Comparison of ENCODE assay signal across 15 cellular contexts in the genomic region with DNA sequence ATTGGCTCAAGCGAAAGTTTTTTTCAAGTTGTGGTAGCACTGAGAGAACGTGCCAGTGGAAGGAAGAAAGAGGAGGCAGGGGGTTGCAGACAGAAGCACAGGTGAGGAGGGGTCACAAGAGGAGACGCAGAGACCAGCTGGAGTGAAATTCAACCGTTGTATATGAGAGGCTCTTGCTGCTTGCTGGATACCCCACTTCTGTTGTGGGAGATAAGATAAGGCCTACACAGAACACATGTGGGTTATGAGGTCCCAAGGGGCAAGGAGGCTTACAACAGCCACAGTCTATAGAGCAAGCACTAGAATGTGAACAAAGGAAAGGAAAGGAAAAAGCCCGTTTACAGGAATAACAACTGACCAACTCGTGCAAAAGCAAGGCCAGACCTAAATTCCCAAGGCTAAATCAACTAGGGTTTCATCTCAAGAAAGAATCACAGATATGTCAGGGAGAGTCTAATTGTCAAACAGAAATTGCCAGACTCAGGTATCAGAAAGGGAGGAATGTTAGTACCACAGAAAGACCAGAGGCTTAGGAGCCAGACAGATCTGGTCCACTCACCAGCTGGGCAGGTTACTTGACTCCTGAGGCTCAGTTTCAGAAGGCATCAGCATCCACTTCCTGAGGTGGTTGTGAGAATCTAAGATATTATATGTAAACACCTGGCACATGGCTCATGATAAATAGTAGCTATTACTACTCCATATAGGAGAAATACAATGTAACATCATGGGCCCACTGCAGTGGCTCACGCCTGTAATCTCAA.
DNase-seq lines count a peak whose midpoint lies in the region; ATAC-seq, FAIRE-seq and TF ChIP-seq lines count a peak whose summit lies in the region.
"Had no signal": no experiment of that assay in that cellular context is flagged by ENCODE, and none has a peak within 500 bp of the region (broad histone marks: within the 10 kb centered on the region; RNA-seq: fewer than 3 reads in every experiment).

No MANE protein-coding gene starts in this region.

- TF ChIP-seq RAD21 in GM12878 (IDR thresholded peaks at IDR 0.05; ENCODE audit: insufficient read depth, low read depth, low read length): no peak

- H2BK15ac ChIP-seq in neuronal stem cell (ENCODE audit: low read length): no peak overlapping the region

- POLR2A ChIA-PET in GM12878 (lab: Charles Lee): no interaction called here

- H3K14ac ChIP-seq in neuronal stem cell (ENCODE audit: low read length): no peak overlapping the region

- H3K9ac ChIP-seq in GM12878 (ENCODE audit: control insufficient read depth, insufficient read depth, low read length) (no peak overlapping the region), neuronal stem cell (ENCODE audit: low read depth, low read length, poor library complexity) (no peak overlapping the region)

- H4K20me1 ChIP-seq in GM12878 (ENCODE audit: control insufficient read depth, insufficient read depth): no peaks in the 10 kb centered on the region

- no peak overlapping the region for H2AFZ ChIP-seq in GM12878 (ENCODE audit: control insufficient read depth, low read depth, low read length)
- no peak overlapping the region for H2AFZ ChIP-seq in neuronal stem cell (ENCODE audit: low read length)

- 38% methylated on average over 7 of the region's 7 CpGs for WGBS in right cardiac atrium
- WGBS in GM12878 (ENCODE audit: insufficient coverage, insufficient replicate concordance, low lambda C conversion rate, missing lambda C conversion rate): 61% methylated on average over 7 of the region's 7 CpGs
- WGBS in stomach, 5 donors: 49 to 60% (median 57%) methylated on average over 7 of the region's 7 CpGs
- WGBS in neuronal stem cell (ENCODE audit: extremely low coverage in 2 of 2, insufficient read length in 2 of 2, insufficient replicate concordance in 1 of 2), 2 donors: no CpG with 5 or more reads among the region's 7 CpGs

- H2BK120ac ChIP-seq in neuronal stem cell (ENCODE audit: low read depth, low read length): no peak overlapping the region

- SMC1A ChIA-PET in GM12878 (lab: Charles Lee; ENCODE audit: uncharacterized antibody, unreplicated experiment): no interaction called here

- H3K4me1 ChIP-seq in right cardiac atrium (ENCODE audit: control insufficient read depth, insufficient read depth, low read length) (no peaks in the 10 kb centered on the region), GM12878 (ENCODE audit: control insufficient read depth, insufficient read depth, low read length) (no peaks in the 10 kb centered on the region), stomach (peaks cover 0 to 3% (median 0%) of the 10 kb centered on the region in 4 donors), neuronal stem cell (ENCODE audit: control insufficient read depth in 2 of 2, insufficient read depth in 1 of 2, low read depth in 1 of 2, low read length in 2 of 2) (no peaks in the 10 kb centered on the region)
- no peaks in the 10 kb centered on the region for H3K4me1 ChIP-seq in effector memory CD4-positive, alpha-beta T cell (ENCODE audit: control insufficient read depth, insufficient read depth, low read length, poor library complexity, severe bottlenecking)

- no peak overlapping the region for H2BK12ac ChIP-seq in neuronal stem cell (ENCODE audit: low read length)

- TF ChIP-seq EP300 in GM12878 (IDR thresholded peaks at IDR 0.05; ENCODE audit: borderline replicate concordance in 1 of 2, control insufficient read depth in 1 of 2, low read depth in 2 of 2, low read length in 2 of 2): no peak
- TF ChIP-seq EP300 in stomach (IDR thresholded peaks at IDR 0.05): no peak

- H4K8ac ChIP-seq in neuronal stem cell (ENCODE audit: low read depth, low read length): no peak overlapping the region

- RAD21 ChIA-PET in GM12878 (lab: Charles Lee; ENCODE audit: unreplicated experiment): no interaction called here

- in situ Hi-C loops in GM12878 (cut with MboI): no loop called here

- H2BK5ac ChIP-seq in neuronal stem cell (ENCODE audit: low read length): no peak overlapping the region

- no TSS peak for BruUV-seq in GM12878 (replicated peaks; lab: Mats Ljungman, UMichigan)

- ATAC-seq in right cardiac atrium (peak; percentile 32 to 36), left cardiac atrium (no peak), GM12878 (peak; percentile 34), HG03439 (IDR thresholded peaks at IDR 0.05; ENCODE audit: unreplicated experiment) (no peak)

- H3K4me3 ChIP-seq in right cardiac atrium (ENCODE audit: low read length): no peak overlapping the region
- H3K4me3 ChIP-seq in GM12878: no peak overlapping the region
- no peak overlapping the region for H3K4me3 ChIP-seq in stomach
- no peak overlapping the region for H3K4me3 ChIP-seq in effector memory CD4-positive, alpha-beta T cell (ENCODE audit: insufficient read depth, low read depth, low read length, poor library complexity, severe bottlenecking)
- H3K4me3 ChIP-seq in neuronal stem cell (ENCODE audit: low read length in 2 of 2): no peak overlapping the region

- H4K91ac ChIP-seq in neuronal stem cell (ENCODE audit: low read depth, low read length, poor library complexity): no peak overlapping the region

- H3K27ac ChIP-seq in right cardiac atrium (ENCODE audit: low read length): no peak overlapping the region
- no peak overlapping the region for H3K27ac ChIP-seq in GM12878 (ENCODE audit: control insufficient read depth, insufficient read depth)
- H3K27ac ChIP-seq in stomach: no peak overlapping the region
- H3K27ac ChIP-seq in effector memory CD4-positive, alpha-beta T cell (ENCODE audit: insufficient read depth, low read length, poor library complexity, severe bottlenecking): no peak overlapping the region
- H3K27ac ChIP-seq in neuronal stem cell (replicated peaks; ENCODE audit: low read length): no peak overlapping the region

- no peaks in the 10 kb centered on the region for H3K36me3 ChIP-seq in GM12878 (ENCODE audit: control insufficient read depth in 2 of 2, insufficient read depth in 2 of 2, low read length in 1 of 2)
- H3K36me3 ChIP-seq in stomach: no peaks in the 10 kb centered on the region
- H3K36me3 ChIP-seq in effector memory CD4-positive, alpha-beta T cell (ENCODE audit: control insufficient read depth, insufficient read depth, low read length): no peaks in the 10 kb centered on the region
- H3K36me3 ChIP-seq in neuronal stem cell (replicated peaks in 1 of 2; ENCODE audit: control insufficient read depth in 2 of 2, insufficient read depth in 2 of 2, low read length in 2 of 2): peaks cover 0 to 4% of the 10 kb centered on the region in 2 donors

- H3K18ac ChIP-seq in neuronal stem cell (ENCODE audit: low read length): no peak overlapping the region

- TF ChIP-seq POLR2A in GM12878 (IDR thresholded peaks at IDR 0.05; ENCODE audit: low read depth, low read length): no peak
- TF ChIP-seq POLR2A in stomach (IDR thresholded peaks at IDR 0.05): no peak

- H3K4ac ChIP-seq in neuronal stem cell (ENCODE audit: low read length): no peak overlapping the region

- no peaks in the 10 kb centered on the region for H3K79me2 ChIP-seq in GM12878 (ENCODE audit: control insufficient read depth, insufficient read depth, low read length)

- DNase-seq in right cardiac atrium (no peak), left cardiac atrium (no peak), NCI-H146 (lab: John Stamatoyannopoulos, UW) (peak; percentile 65), GM12878 (ENCODE audit: low read depth, low spot score) (no peak), stomach (no peak), neuronal stem cell (ENCODE audit: low spot score) (no peak)
- DNase-seq in effector memory CD4-positive, alpha-beta T cell: no peak
- DNase-seq: activated CD8-positive, alpha-beta memory T cell treated with anti-CD3 and anti-CD28 coated beads for 24 hours; activated naive CD4-positive, alpha-beta T cell treated with anti-CD3 and anti-CD28 coated beads for 36 hours; NCI-H187 treated with DMSO at 0.1 percent for 48 hours; T1000 had no signal

- no peak overlapping the region for H2AK5ac ChIP-seq in neuronal stem cell (ENCODE audit: low read depth, low read length)

- H3K27me3 ChIP-seq in right cardiac atrium (ENCODE audit: control insufficient read depth, insufficient read depth): no peaks in the 10 kb centered on the region
- H3K27me3 ChIP-seq in GM12878 (replicated peaks in 1 of 2; ENCODE audit: control insufficient read depth in 2 of 2, insufficient read depth in 2 of 2, low read length in 1 of 2): no peaks in the 10 kb centered on the region
- H3K27me3 ChIP-seq in stomach: no peaks in the 10 kb centered on the region
- no peaks in the 10 kb centered on the region for H3K27me3 ChIP-seq in effector memory CD4-positive, alpha-beta T cell (replicated peaks; ENCODE audit: control insufficient read depth, insufficient read depth, low read length, poor library complexity, severe bottlenecking)
- no peaks in the 10 kb centered on the region for H3K27me3 ChIP-seq in neuronal stem cell (ENCODE audit: control insufficient read depth in 3 of 3, insufficient read depth in 3 of 3, low read depth in 1 of 3, low read length in 3 of 3)

- FAIRE-seq in GM12878 (lab: Jason Lieb, UNC): no peak
- FAIRE-seq: bronchial epithelial cell, endothelial cell of umbilical vein, GM18507 had no signal

- intact Hi-C loops in right cardiac atrium (cut with DNase I): loop anchor here in 1 of 4 donors (10.0 kb wide), 1 partner anchor 60 kb away; a partner anchor contains a TSS
- intact Hi-C loops in left cardiac atrium (cut with DNase I): no loop called here
- intact Hi-C loops in GM12878 (cut with micrococcal nuclease; ENCODE audit: unreplicated experiment): no loop called here
- intact Hi-C loops in stomach (cut with DNase I; ENCODE audit: low total_unique reads): no loop called here

- TF ChIP-seq CTCF in GM12878 (IDR thresholded peaks at IDR 0.05 in 2 of 3, conservative IDR thresholded peaks at IDR 0.05 in 1 of 3; ENCODE audit: control insufficient read depth in 2 of 3, extremely low read depth in 1 of 3, insufficient read depth in 1 of 3, low read depth in 3 of 3, low read length in 3 of 3) (no peak), stomach (IDR thresholded peaks at IDR 0.05) (no peak)

- no peak overlapping the region for H3K23ac ChIP-seq in neuronal stem cell (ENCODE audit: low read depth, low read length, poor library complexity)

- H3K79me1 ChIP-seq in neuronal stem cell (ENCODE audit: low read depth, low read length): no peaks in the 10 kb centered on the region

- CTCF ChIA-PET in GM12878 (lab: Yijun Ruan, JAX): no interaction called here

- H3K4me2 ChIP-seq in GM12878 (ENCODE audit: control insufficient read depth, insufficient read depth) (no peak overlapping the region), neuronal stem cell (ENCODE audit: insufficient read depth, low read length, poor library complexity, severe bottlenecking) (no peak overlapping the region)

- no peaks in the 10 kb centered on the region for H3K9me3 ChIP-seq in right cardiac atrium (ENCODE audit: control insufficient read depth, low read length)
- H3K9me3 ChIP-seq in GM12878 (replicated peaks; ENCODE audit: control insufficient read depth, insufficient read depth, low read length): no peaks in the 10 kb centered on the region
- H3K9me3 ChIP-seq in stomach: no peaks in the 10 kb centered on the region
- no peaks in the 10 kb centered on the region for H3K9me3 ChIP-seq in effector memory CD4-positive, alpha-beta T cell (ENCODE audit: control insufficient read depth, low read length)
- H3K9me3 ChIP-seq in neuronal stem cell (replicated peaks in 1 of 2; ENCODE audit: control insufficient read depth in 2 of 2, insufficient read depth in 1 of 2, low read depth in 1 of 2, low read length in 2 of 2): no peaks in the 10 kb centered on the region

Comparison
In these comparisons a context has a peak if more than half of its experiments do, and no peak if none do; other contexts are left out.
1. ATAC-seq: peak in right cardiac atrium (2 of 2) and GM12878 (single experiment); none in left cardiac atrium (0 of 2) and HG03439 (single experiment).